ENCODE assay signal across 22 cellular contexts in the genomic region with DNA sequence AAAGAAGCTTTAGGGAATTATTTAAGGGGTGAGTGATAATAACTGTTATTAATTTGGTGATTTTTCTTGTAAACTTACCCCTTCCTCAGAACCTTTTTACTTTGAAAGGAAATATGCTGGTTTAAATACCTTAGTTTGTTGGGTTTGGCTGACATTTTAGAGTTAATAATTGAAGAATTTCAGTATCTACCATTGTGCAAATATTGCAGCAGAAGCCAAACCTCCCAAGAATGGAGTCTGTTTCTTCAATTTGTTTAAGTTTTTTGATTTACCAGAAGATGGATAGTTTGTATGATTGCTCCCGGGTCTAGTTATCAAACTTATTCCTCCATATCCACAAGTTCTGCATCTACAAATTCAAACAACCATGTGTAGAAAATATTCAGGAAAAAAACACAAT.
"Had no signal": no experiment of that assay in that cellular context is flagged by ENCODE, and none has a peak within 500 bp of the region (broad histone marks: within the 10 kb centered on the region; RNA-seq: fewer than 3 reads in every experiment).

No MANE protein-coding gene starts in this region.

- H3K27ac ChIP-seq: coronary artery, heart left ventricle, left lung, lower lobe of right lung, parathyroid adenoma, prostate gland, sigmoid colon, skin epidermis, stomach, thoracic aorta, transverse colon had no signal

- FAIRE-seq: frontal cortex had no signal

- H3K27me3 ChIP-seq: heart left ventricle, left lung, sigmoid colon, stomach, transverse colon had no signal

- H3K27me3 Mint-ChIP-seq: naive B cell had no signal

- H3K9ac ChIP-seq: parathyroid adenoma had no signal

- H3K9me3 ChIP-seq: heart left ventricle, left lung, lower lobe of right lung, prostate gland, sigmoid colon, stomach, thoracic aorta, transverse colon had no signal

- H3K4me1 Mint-ChIP-seq: naive B cell, nephron had no signal

- H3K4me1 ChIP-seq: heart left ventricle, left lung, lower lobe of right lung, prostate gland, sigmoid colon, transverse colon had no signal

- H3K27ac Mint-ChIP-seq: naive B cell, nephron had no signal

- H3K36me3 ChIP-seq: prostate gland, thoracic aorta had no signal

- ATAC-seq: heart left ventricle, left lung, lower lobe of right lung had no signal

- H3K9me3 Mint-ChIP-seq: naive B cell, nephron had no signal

- H3K4me3 Mint-ChIP-seq: naive B cell, nephron had no signal

- DNase-seq: effector CD8-positive, alpha-beta T cell; heart left ventricle; islet precursor cell; left lung; lower lobe of right lung; mesendoderm; naive B cell; occipital lobe; retina; sigmoid colon; stimulated activated CD4-positive, alpha-beta T cell treated with anti-CD3 and anti-CD28 coated beads, Interleukin-12 subunit alpha, Interleukin-12 subunit beta, amount 100 ng/mL, for 4 hours; stimulated activated naive CD4-positive, alpha-beta T cell; stomach; substantia nigra; transverse colon had no signal

- H3K4me3 ChIP-seq: coronary artery, heart left ventricle, left lung, lower lobe of right lung, prostate gland, sigmoid colon, skin epidermis, stomach, thoracic aorta, transverse colon had no signal
